In the genomic region with DNA sequence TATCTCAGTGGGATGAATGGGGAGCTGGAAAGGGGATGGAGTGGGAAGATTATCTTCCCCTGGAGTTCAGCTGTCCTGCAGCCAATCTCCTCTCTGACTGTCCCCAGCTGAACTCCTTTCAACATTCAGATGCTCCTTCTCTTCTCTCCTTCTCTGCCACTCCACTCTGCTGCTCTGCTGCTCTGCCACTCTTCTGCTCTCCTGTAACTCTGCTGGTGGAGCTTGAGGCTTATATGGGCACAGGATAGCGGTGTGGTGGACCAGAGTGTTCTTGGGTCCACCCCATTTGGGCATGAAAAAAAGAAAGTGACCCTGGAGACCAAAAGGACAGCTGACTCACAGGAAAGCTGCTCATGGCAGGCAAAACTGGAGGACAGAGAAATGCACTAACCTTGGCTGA, we compare ENCODE assay signal across 20 cellular contexts.
"Had no signal": no experiment of that assay in that cellular context is flagged by ENCODE, and none has a peak within 500 bp of the region (broad histone marks: within the 10 kb centered on the region; RNA-seq: fewer than 3 reads in every experiment).

No MANE protein-coding gene starts in this region.

- H3K4me2 ChIP-seq: hepatocyte had no signal

- DNase-seq: cerebellar nuclear complex; dorsolateral prefrontal cortex; effector CD8-positive, alpha-beta T cell; foreskin fibroblast; head of caudate nucleus; kidney; left cardiac atrium; left ventricle myocardium inferior; mucosa of descending colon; naive thymus-derived CD8-positive, alpha-beta T cell; stimulated activated CD4-positive, alpha-beta T cell treated with anti-CD3 and anti-CD28 coated beads, Interleukin-4, amount 100 ng/mL, for 1 hour; stimulated activated CD8-positive, alpha-beta memory T cell treated with anti-CD3 and anti-CD28 coated beads, Interleukin-4, amount 100 ng/mL, for 48 hours; stimulated activated naive CD8-positive, alpha-beta T cell treated with anti-CD3 and anti-CD28 coated beads, Interleukin-15, amount 100 ng/mL, for 72 hours; testis had no signal

- H3K4me1 ChIP-seq: left ventricle myocardium inferior, right atrium auricular region, testis, tibial nerve had no signal

- H3K27ac ChIP-seq: cardiac muscle cell, dorsolateral prefrontal cortex, hepatocyte, left ventricle myocardium inferior, right atrium auricular region, testis, tibial nerve had no signal

- H3K79me2 ChIP-seq: hepatocyte had no signal

- H3K9me3 Mint-ChIP-seq: naive thymus-derived CD8-positive, alpha-beta T cell; stimulated activated memory B cell treated with anti-CD40 and anti-IgM and Interleukin-4, amounts not matched to agents 10 μg/mL and 1 μg/mL and 100 μg/mL, for 72 hours; stimulated activated naive CD8-positive, alpha-beta T cell treated with anti-CD3 and anti-CD28 coated beads, Interleukin-15, amount 100 ng/mL, for 72 hours had no signal

- ATAC-seq: mucosa of descending colon; naive thymus-derived CD8-positive, alpha-beta T cell; stimulated activated naive CD8-positive, alpha-beta T cell treated with anti-CD3 and anti-CD28 coated beads, Interleukin-15, amount 100 ng/mL, for 72 hours had no signal

- H3K4me3 ChIP-seq: cardiac muscle cell, dorsolateral prefrontal cortex, hepatocyte, left ventricle myocardium inferior, lung, mucosa of descending colon, right atrium auricular region, testis, tibial nerve had no signal

- H3K27ac Mint-ChIP-seq: naive thymus-derived CD8-positive, alpha-beta T cell; stimulated activated memory B cell treated with anti-CD40 and anti-IgM and Interleukin-4, amounts not matched to agents 10 μg/mL and 1 μg/mL and 100 μg/mL, for 72 hours had no signal

- H3K27me3 ChIP-seq: cardiac muscle cell, hepatocyte, right atrium auricular region, testis, tibial nerve had no signal

- H3K36me3 Mint-ChIP-seq: naive thymus-derived CD8-positive, alpha-beta T cell; stimulated activated memory B cell treated with anti-CD40 and anti-IgM and Interleukin-4, amounts not matched to agents 10 μg/mL and 1 μg/mL and 100 μg/mL, for 72 hours had no signal

- H3K4me1 Mint-ChIP-seq: naive thymus-derived CD8-positive, alpha-beta T cell; stimulated activated memory B cell treated with anti-CD40 and anti-IgM and Interleukin-4, amounts not matched to agents 10 μg/mL and 1 μg/mL and 100 μg/mL, for 72 hours; stimulated activated naive CD8-positive, alpha-beta T cell treated with anti-CD3 and anti-CD28 coated beads, Interleukin-15, amount 100 ng/mL, for 72 hours had no signal

- H3K9me3 ChIP-seq: mucosa of descending colon, right atrium auricular region, testis had no signal

- H3K4me3 Mint-ChIP-seq: naive thymus-derived CD8-positive, alpha-beta T cell; stimulated activated memory B cell treated with anti-CD40 and anti-IgM and Interleukin-4, amounts not matched to agents 10 μg/mL and 1 μg/mL and 100 μg/mL, for 72 hours; stimulated activated naive CD8-positive, alpha-beta T cell treated with anti-CD3 and anti-CD28 coated beads, Interleukin-15, amount 100 ng/mL, for 72 hours had no signal

- H3K36me3 ChIP-seq: cardiac muscle cell, left ventricle myocardium inferior, right atrium auricular region, tibial nerve had no signal
